Comparison of ENCODE assay signal across 13 cellular contexts in the genomic region with DNA sequence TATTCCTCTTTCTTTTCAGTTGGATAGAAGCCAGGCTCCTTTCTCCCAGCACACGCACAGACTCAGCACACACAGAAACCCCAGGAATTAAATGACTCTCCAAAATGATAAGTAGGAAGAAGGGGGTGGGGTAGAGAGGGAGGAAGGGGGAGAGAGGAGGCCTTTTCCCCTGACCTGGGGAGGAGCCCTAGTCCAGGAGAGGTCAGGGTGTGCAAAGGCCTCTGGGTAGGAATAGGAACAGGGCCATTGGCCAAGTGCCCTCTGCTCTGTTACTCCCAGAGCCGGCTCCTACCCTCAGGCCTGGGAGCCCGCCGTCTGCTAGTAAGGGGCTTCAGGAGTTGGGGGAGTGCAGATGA.
A peak's percentile ranks its signal among the peaks of the same experiment; 100 is the strongest.
DNase-seq lines count a peak whose midpoint lies in the region; FAIRE-seq and TF ChIP-seq lines count a peak whose summit lies in the region.
"Had no signal": no experiment of that assay in that cellular context is flagged by ENCODE, and none has a peak within 500 bp of the region (broad histone marks: within the 10 kb centered on the region; RNA-seq: fewer than 3 reads in every experiment).

No MANE protein-coding gene starts in this region.

- no peaks in the 10 kb centered on the region for H3K27me3 Mint-ChIP-seq in dendritic cell treated with granulocyte-macrophage colony-stimulating factor and Interleukin-4, amounts not matched to agents 40 ng/mL and 50 ng/mL, for 4 days
- H3K27me3 Mint-ChIP-seq in nephron (ENCODE audit: low read depth), result no peaks in the 10 kb centered on the region

- H3K4me3 ChIP-seq in effector memory CD4-positive, alpha-beta T cell (ENCODE audit: insufficient read depth, low read depth, low read length, poor library complexity, severe bottlenecking), result no peak overlapping the region

- peaks cover 29% of the 10 kb centered on the region for H3K4me1 Mint-ChIP-seq in dendritic cell treated with granulocyte-macrophage colony-stimulating factor and Interleukin-4, amounts not matched to agents 40 ng/mL and 50 ng/mL, for 4 days (ENCODE audit: low read depth)
- H3K4me1 Mint-ChIP-seq in nephron, result peaks cover 13% of the 10 kb centered on the region

- H3K27me3 ChIP-seq in effector memory CD4-positive, alpha-beta T cell (replicated peaks; ENCODE audit: control insufficient read depth, insufficient read depth, low read length, poor library complexity, severe bottlenecking), result no peaks in the 10 kb centered on the region

- H3K9me3 Mint-ChIP-seq in dendritic cell treated with granulocyte-macrophage colony-stimulating factor and Interleukin-4, amounts not matched to agents 40 ng/mL and 50 ng/mL, for 4 days, result no peaks in the 10 kb centered on the region
- no peaks in the 10 kb centered on the region for H3K9me3 Mint-ChIP-seq in nephron
- H3K9me3 Mint-ChIP-seq: stimulated activated memory B cell treated with anti-CD40 and anti-IgM and Interleukin-4, amounts not matched to agents 10 μg/mL and 1 μg/mL and 100 μg/mL, for 72 hours had no signal

- no peaks in the 10 kb centered on the region for H3K36me3 ChIP-seq in effector memory CD4-positive, alpha-beta T cell (ENCODE audit: control insufficient read depth, insufficient read depth, low read length)

- TF ChIP-seq CTCF in nephron (IDR thresholded peaks at IDR 0.05; ENCODE audit: unreplicated experiment in 3 of 3), result no peak

- H3K4me3 Mint-ChIP-seq in dendritic cell treated with granulocyte-macrophage colony-stimulating factor and Interleukin-4, amounts not matched to agents 40 ng/mL and 50 ng/mL, for 4 days, result no peak overlapping the region
- H3K4me3 Mint-ChIP-seq in nephron, result no peak overlapping the region
- H3K4me3 Mint-ChIP-seq: stimulated activated memory B cell treated with anti-CD40 and anti-IgM and Interleukin-4, amounts not matched to agents 10 μg/mL and 1 μg/mL and 100 μg/mL, for 72 hours had no signal

- H3K27ac Mint-ChIP-seq in dendritic cell treated with granulocyte-macrophage colony-stimulating factor and Interleukin-4, amounts not matched to agents 40 ng/mL and 50 ng/mL, for 4 days, result peak overlapping the region; percentile 82
- peak overlapping the region; percentile 39 to 80 (median 78) for H3K27ac Mint-ChIP-seq in nephron
- H3K27ac Mint-ChIP-seq: stimulated activated memory B cell treated with anti-CD40 and anti-IgM and Interleukin-4, amounts not matched to agents 10 μg/mL and 1 μg/mL and 100 μg/mL, for 72 hours had no signal

- H3K27ac ChIP-seq in effector memory CD4-positive, alpha-beta T cell (ENCODE audit: insufficient read depth, low read length, poor library complexity, severe bottlenecking), result no peak overlapping the region

- H3K4me1 ChIP-seq in effector memory CD4-positive, alpha-beta T cell (ENCODE audit: control insufficient read depth, insufficient read depth, low read length, poor library complexity, severe bottlenecking), result no peaks in the 10 kb centered on the region

- no peaks in the 10 kb centered on the region for H3K9me3 ChIP-seq in effector memory CD4-positive, alpha-beta T cell (ENCODE audit: control insufficient read depth, low read length)

- H3K36me3 Mint-ChIP-seq in dendritic cell treated with granulocyte-macrophage colony-stimulating factor and Interleukin-4, amounts not matched to agents 40 ng/mL and 50 ng/mL, for 4 days (ENCODE audit: low read depth), result no peaks in the 10 kb centered on the region
- H3K36me3 Mint-ChIP-seq in nephron (ENCODE audit: low read depth), result no peaks in the 10 kb centered on the region
- H3K36me3 Mint-ChIP-seq: stimulated activated memory B cell treated with anti-CD40 and anti-IgM and Interleukin-4, amounts not matched to agents 10 μg/mL and 1 μg/mL and 100 μg/mL, for 72 hours had no signal

- no peak for FAIRE-seq in GM19239 (lab: Jason Lieb, UNC)
- FAIRE-seq: TTC549 had no signal

- intact Hi-C loops in dendritic cell treated with granulocyte-macrophage colony-stimulating factor and Interleukin-4, amounts not matched to agents 40 ng/mL and 50 ng/mL, for 4 days (cut with micrococcal nuclease), result no loop called here

- DNase-seq in DMS79 (lab: John Stamatoyannopoulos, UW), result peak; percentile 23
- peak; percentile 32 for DNase-seq in NCI-H2196 (lab: John Stamatoyannopoulos, UW; ENCODE audit: unreplicated experiment)
- no peak for DNase-seq in COLO829 (ENCODE audit: low spot score)
- DNase-seq in effector memory CD4-positive, alpha-beta T cell, result no peak
- no peak for DNase-seq in stimulated activated CD4-positive, alpha-beta T cell treated with anti-CD3 and anti-CD28 coated beads, Interleukin-2, amount 100 ng/mL, for 48 hours
- DNase-seq in GM19239 (ENCODE audit: insufficient read length, low spot score), result no peak
- DNase-seq: activated naive CD4-positive, alpha-beta T cell; hypothalamus; NCI-H2081 treated with DMSO at 0.1 percent for 48 hours had no signal

Comparison
In these comparisons a context has a peak if more than half of its experiments do, and no peak if none do; other contexts are left out.
1. DNase-seq: peak in DMS79 (single experiment) and NCI-H2196 (single experiment); none in COLO829 (single experiment), effector memory CD4-positive, alpha-beta T cell (0 of 3), stimulated activated CD4-positive, alpha-beta T cell treated with anti-CD3 and anti-CD28 coated beads, Interleukin-2, amount 100 ng/mL, for 48 hours (0 of 2) and GM19239 (single experiment).